In genomic region chr4:84931961-84932360, GRCh38 we compare ENCODE assay signal across 25 cellular contexts.
"Had no signal": no experiment of that assay in that cellular context is flagged by ENCODE, and none has a peak within 500 bp of the region (broad histone marks: within the 10 kb centered on the region; RNA-seq: fewer than 3 reads in every experiment).

No MANE protein-coding gene starts in this region.

- H3K4me3 ChIP-seq: body of pancreas, gastroesophageal sphincter, mucosa of descending colon, upper lobe of right lung had no signal

- H3K4me1 ChIP-seq: body of pancreas had no signal

- H3K27me3 Mint-ChIP-seq: activated CD4-positive, alpha-beta T cell treated with anti-CD3 and anti-CD28 coated beads, Interleukin-2, amount 10 ng/mL, durations not matched to agents 7 days and 5 days; activated CD8-positive, alpha-beta memory T cell treated with anti-CD3 and anti-CD28 coated beads, Interleukin-2, amount 10 ng/mL, durations not matched to agents 7 days and 5 days; activated CD8-positive, alpha-beta T cell treated with anti-CD3 and anti-CD28 coated beads for 36 hours; activated naive CD8-positive, alpha-beta T cell treated with anti-CD3 and anti-CD28 coated beads, Interleukin-2, amount 50 U/mL, for 24 hours; effector memory CD8-positive, alpha-beta T cell; progenitor cell of endocrine pancreas had no signal

- H3K27ac ChIP-seq: body of pancreas, gastroesophageal sphincter, upper lobe of right lung, VCaP had no signal

- H3K27ac Mint-ChIP-seq: activated CD4-positive, alpha-beta T cell treated with anti-CD3 and anti-CD28 coated beads, Interleukin-2, amount 10 ng/mL, durations not matched to agents 7 days and 5 days; activated CD8-positive, alpha-beta memory T cell treated with anti-CD3 and anti-CD28 coated beads, Interleukin-2, amount 10 ng/mL, durations not matched to agents 7 days and 5 days; activated CD8-positive, alpha-beta T cell treated with anti-CD3 and anti-CD28 coated beads for 36 hours; activated naive CD8-positive, alpha-beta T cell treated with anti-CD3 and anti-CD28 coated beads, Interleukin-2, amount 50 U/mL, for 24 hours; effector memory CD8-positive, alpha-beta T cell; naive B cell; T-helper 2 cell treated with Interferon-gamma antibody and Interleukin-4, amounts not matched to agents 5 μg/mL and 100 μg/mL, for 36 hours had no signal

- ATAC-seq: activated CD8-positive, alpha-beta memory T cell treated with anti-CD3 and anti-CD28 coated beads, Interleukin-2, amount 10 ng/mL, durations not matched to agents 7 days and 5 days; activated CD8-positive, alpha-beta T cell treated with anti-CD3 and anti-CD28 coated beads for 36 hours; activated naive CD8-positive, alpha-beta T cell treated with anti-CD3 and anti-CD28 coated beads, Interleukin-2, amount 50 U/mL, for 24 hours; body of pancreas; effector memory CD8-positive, alpha-beta T cell; gastroesophageal sphincter; mucosa of descending colon had no signal

- DNase-seq: activated CD4-positive, alpha-beta T cell treated with anti-CD3 and anti-CD28 coated beads, Interleukin-2, amount 10 ng/mL, durations not matched to agents 7 days and 5 days; activated CD4-positive, CD25-positive, alpha-beta regulatory T cell treated with anti-CD3 and anti-CD28 coated beads, Interleukin-2, amount 50 U/mL, for 72 hours; activated CD8-positive, alpha-beta memory T cell treated with anti-CD3 and anti-CD28 coated beads, Interleukin-2, amount 10 ng/mL, durations not matched to agents 7 days and 5 days; activated CD8-positive, alpha-beta T cell treated with anti-CD3 and anti-CD28 coated beads for 36 hours; activated gamma-delta T cell; activated naive CD4-positive, alpha-beta T cell treated with anti-CD3 and anti-CD28 coated beads, Interleukin-2, amount 50 U/mL, for 16 hours; activated naive CD8-positive, alpha-beta T cell treated with anti-CD3 and anti-CD28 coated beads, Interleukin-2, amount 50 U/mL, for 24 hours; activated T-cell treated with anti-CD3 and anti-CD28 coated beads for 4 hours; body of pancreas; central memory CD4-positive, alpha-beta T cell; effector memory CD8-positive, alpha-beta T cell; head of caudate nucleus; hypothalamus; mesenchymal stem cell; mucosa of descending colon; naive B cell; retina; stimulated activated CD4-positive, alpha-beta T cell treated with anti-CD3 and anti-CD28 coated beads, Interleukin-4, amount 100 ng/mL, for 24 hours; stimulated activated naive CD4-positive, alpha-beta T cell treated with Interleukin-2 at 50 U/mL for 16 hours; upper lobe of right lung had no signal

- H3K4me1 Mint-ChIP-seq: activated CD4-positive, alpha-beta T cell treated with anti-CD3 and anti-CD28 coated beads, Interleukin-2, amount 10 ng/mL, durations not matched to agents 7 days and 5 days; activated CD8-positive, alpha-beta memory T cell treated with anti-CD3 and anti-CD28 coated beads, Interleukin-2, amount 10 ng/mL, durations not matched to agents 7 days and 5 days; activated naive CD8-positive, alpha-beta T cell treated with anti-CD3 and anti-CD28 coated beads, Interleukin-2, amount 50 U/mL, for 24 hours; naive B cell had no signal

- H3K9me3 ChIP-seq: body of pancreas, gastroesophageal sphincter, mucosa of descending colon, upper lobe of right lung had no signal

- H3K27me3 ChIP-seq: body of pancreas, gastroesophageal sphincter, upper lobe of right lung had no signal

- H3K36me3 Mint-ChIP-seq: activated CD8-positive, alpha-beta memory T cell treated with anti-CD3 and anti-CD28 coated beads, Interleukin-2, amount 10 ng/mL, durations not matched to agents 7 days and 5 days; naive B cell had no signal

- H3K4me3 Mint-ChIP-seq: activated CD4-positive, alpha-beta T cell treated with anti-CD3 and anti-CD28 coated beads, Interleukin-2, amount 10 ng/mL, durations not matched to agents 7 days and 5 days; activated CD8-positive, alpha-beta memory T cell treated with anti-CD3 and anti-CD28 coated beads, Interleukin-2, amount 10 ng/mL, durations not matched to agents 7 days and 5 days; activated CD8-positive, alpha-beta T cell treated with anti-CD3 and anti-CD28 coated beads for 36 hours; activated naive CD8-positive, alpha-beta T cell treated with anti-CD3 and anti-CD28 coated beads, Interleukin-2, amount 50 U/mL, for 24 hours; effector memory CD8-positive, alpha-beta T cell; naive B cell; T-helper 2 cell treated with Interferon-gamma antibody and Interleukin-4, amounts not matched to agents 5 μg/mL and 100 μg/mL, for 36 hours had no signal

- H3K9me3 Mint-ChIP-seq: activated CD4-positive, alpha-beta T cell treated with anti-CD3 and anti-CD28 coated beads, Interleukin-2, amount 10 ng/mL, durations not matched to agents 7 days and 5 days; activated CD8-positive, alpha-beta T cell treated with anti-CD3 and anti-CD28 coated beads for 36 hours; activated naive CD8-positive, alpha-beta T cell treated with anti-CD3 and anti-CD28 coated beads, Interleukin-2, amount 50 U/mL, for 24 hours; T-helper 2 cell treated with Interferon-gamma antibody and Interleukin-4, amounts not matched to agents 5 μg/mL and 100 μg/mL, for 36 hours had no signal

- FAIRE-seq: islet of Langerhans had no signal
